Comparison of ENCODE assay signal across 6 cellular contexts in the genomic region with DNA sequence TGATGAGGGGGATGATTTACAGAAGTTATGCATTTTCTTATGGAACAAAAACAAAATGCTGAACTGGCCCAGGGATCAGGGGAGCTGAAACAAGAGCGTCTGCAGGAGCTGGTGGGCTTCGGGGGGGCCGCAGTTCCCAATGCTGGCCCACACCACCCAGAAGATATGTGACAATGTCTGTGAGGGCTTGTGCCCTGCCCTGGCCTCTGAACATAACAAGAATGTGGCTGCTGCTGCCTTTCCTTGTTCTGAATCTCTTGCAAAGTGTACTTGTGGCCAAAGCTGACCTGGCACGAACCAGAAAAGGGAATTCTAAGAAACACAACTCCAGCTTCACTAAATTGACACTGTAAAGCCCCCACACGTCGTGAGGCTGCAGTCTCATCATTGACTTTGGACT.
"Had no signal": no experiment of that assay in that cellular context is flagged by ENCODE, and none has a peak within 500 bp of the region (broad histone marks: within the 10 kb centered on the region; RNA-seq: fewer than 3 reads in every experiment).

No MANE protein-coding gene starts in this region.

- DNase-seq: H9, HCEC 1CT, IMR-90, KG1 had no signal

- H3K9me3 Mint-ChIP-seq: GM23338 had no signal

- H3K4me3 ChIP-seq: GM23338, K562 had no signal

- H3K27ac Mint-ChIP-seq: GM23338, H9 had no signal

- H3K4me1 Mint-ChIP-seq: GM23338 had no signal

- ATAC-seq: GM23338, K562 had no signal

- H3K4me3 Mint-ChIP-seq: GM23338, H9 had no signal
